In genomic region chr12:45423931-45424330, GRCh38 we compare ENCODE assay signal across 25 cellular contexts.
DNase-seq lines count a peak whose midpoint lies in the region; ATAC-seq lines count a peak whose summit lies in the region.
"Had no signal": no experiment of that assay in that cellular context is flagged by ENCODE, and none has a peak within 500 bp of the region (broad histone marks: within the 10 kb centered on the region; RNA-seq: fewer than 3 reads in every experiment).

No MANE protein-coding gene starts in this region.

- DNase-seq in activated CD4-positive, alpha-beta T cell treated with anti-CD3 and anti-CD28 coated beads, Interleukin-2, amount 10 ng/mL, durations not matched to agents 24 days and 14 days: peak; percentile 43
- DNase-seq in activated CD4-positive, alpha-beta T cell treated with anti-CD3 and anti-CD28 coated beads for 48 hours: no peak
- no peak for DNase-seq in activated T-cell treated with anti-CD3 and anti-CD28 coated beads, Interleukin-2, amount 50 U/mL, for 72 hours
- DNase-seq in activated T-cell treated with anti-CD3 and anti-CD28 coated beads, Interleukin-2, amount 50 U/mL, for 1 hour: no peak
- no peak for DNase-seq in naive thymus-derived CD8-positive, alpha-beta T cell
- DNase-seq in aorta: no peak
- DNase-seq: 8988T; ACHN; BE2C; C1 segment of cervical spinal cord; CD4-positive, alpha-beta memory T cell; CD4-positive, CD25-positive, alpha-beta regulatory T cell; CD8-positive, alpha-beta memory T cell; COR-L47; DMS 273 treated with DMSO at 0.1 percent for 48 hours; DMS153; DMS53; DMS79; DND-41; EL; GDM1 had no signal

- WGBS in aorta, 2 donors: 81 to 85% methylated on average over 1 of the region's 1 CpG

- peak; percentile 53 to 69 for ATAC-seq in activated T-cell treated with anti-CD3 and anti-CD28 coated beads, Interleukin-2, amount 50 U/mL, for 72 hours (replicated peaks in 1 of 2)
- ATAC-seq in activated T-helper 17 cell treated with anti-CD3 and anti-CD28 coated beads, Interleukin-2, amount 50 U/mL, for 72 hours (replicated peaks): peak; percentile 77
- ATAC-seq in naive thymus-derived CD8-positive, alpha-beta T cell: no peak
- no peak for ATAC-seq in aorta (ENCODE audit: low FRiP score)
- ATAC-seq: GM12878 had no signal

- intact Hi-C loops in activated CD4-positive, alpha-beta T cell treated with anti-CD3 and anti-CD28 coated beads, Interleukin-2, amount 10 ng/mL, durations not matched to agents 24 days and 14 days (cut with micrococcal nuclease): no loop called here
- intact Hi-C loops in aorta (cut with DNase I): no loop called here

- H3K4me3 Mint-ChIP-seq in activated CD4-positive, alpha-beta T cell treated with anti-CD3 and anti-CD28 coated beads, Interleukin-2, amount 10 ng/mL, durations not matched to agents 24 days and 14 days: no peak overlapping the region
- H3K4me3 Mint-ChIP-seq in activated T-cell treated with anti-CD3 and anti-CD28 coated beads, Interleukin-2, amount 50 U/mL, for 72 hours: no peak overlapping the region
- no peak overlapping the region for H3K4me3 Mint-ChIP-seq in activated T-helper 17 cell treated with anti-CD3 and anti-CD28 coated beads, Interleukin-2, amount 50 U/mL, for 72 hours
- H3K4me3 Mint-ChIP-seq in naive thymus-derived CD8-positive, alpha-beta T cell: no peak overlapping the region
- H3K4me3 Mint-ChIP-seq: CD14-positive monocyte; CD4-positive, alpha-beta memory T cell; CD4-positive, CD25-positive, alpha-beta regulatory T cell; CD8-positive, alpha-beta memory T cell had no signal

- H3K27me3 Mint-ChIP-seq in activated CD4-positive, alpha-beta T cell treated with anti-CD3 and anti-CD28 coated beads, Interleukin-2, amount 10 ng/mL, durations not matched to agents 24 days and 14 days: no peaks in the 10 kb centered on the region
- H3K27me3 Mint-ChIP-seq in activated T-cell treated with anti-CD3 and anti-CD28 coated beads, Interleukin-2, amount 50 U/mL, for 72 hours (ENCODE audit: low read depth): no peaks in the 10 kb centered on the region
- no peaks in the 10 kb centered on the region for H3K27me3 Mint-ChIP-seq in activated T-helper 17 cell treated with anti-CD3 and anti-CD28 coated beads, Interleukin-2, amount 50 U/mL, for 72 hours
- H3K27me3 Mint-ChIP-seq in naive thymus-derived CD8-positive, alpha-beta T cell: no peaks in the 10 kb centered on the region
- H3K27me3 Mint-ChIP-seq: CD4-positive, alpha-beta memory T cell; CD4-positive, CD25-positive, alpha-beta regulatory T cell; CD8-positive, alpha-beta memory T cell had no signal

- peaks cover 2% of the 10 kb centered on the region for H3K4me1 Mint-ChIP-seq in activated CD4-positive, alpha-beta T cell treated with anti-CD3 and anti-CD28 coated beads, Interleukin-2, amount 10 ng/mL, durations not matched to agents 24 days and 14 days
- H3K4me1 Mint-ChIP-seq in activated T-cell treated with anti-CD3 and anti-CD28 coated beads, Interleukin-2, amount 50 U/mL, for 72 hours (ENCODE audit: low read depth): peaks cover under 1% of the 10 kb centered on the region
- no peaks in the 10 kb centered on the region for H3K4me1 Mint-ChIP-seq in activated T-helper 17 cell treated with anti-CD3 and anti-CD28 coated beads, Interleukin-2, amount 50 U/mL, for 72 hours
- H3K4me1 Mint-ChIP-seq in naive thymus-derived CD8-positive, alpha-beta T cell: peaks cover 0 to 1% (median 0%) of the 10 kb centered on the region in 4 donors
- H3K4me1 Mint-ChIP-seq: CD14-positive monocyte; CD4-positive, alpha-beta memory T cell; CD8-positive, alpha-beta memory T cell had no signal

- no peaks in the 10 kb centered on the region for H3K4me1 ChIP-seq in aorta (ENCODE audit: control insufficient read depth in 1 of 2, insufficient read depth in 2 of 2, low read length in 2 of 2)
- H3K4me1 ChIP-seq: BE2C, BLaER1 had no signal

- no peaks in the 10 kb centered on the region for H3K9me3 Mint-ChIP-seq in activated CD4-positive, alpha-beta T cell treated with anti-CD3 and anti-CD28 coated beads, Interleukin-2, amount 10 ng/mL, durations not matched to agents 24 days and 14 days
- H3K9me3 Mint-ChIP-seq in activated T-cell treated with anti-CD3 and anti-CD28 coated beads, Interleukin-2, amount 50 U/mL, for 72 hours: no peaks in the 10 kb centered on the region
- H3K9me3 Mint-ChIP-seq in activated T-helper 17 cell treated with anti-CD3 and anti-CD28 coated beads, Interleukin-2, amount 50 U/mL, for 72 hours: no peaks in the 10 kb centered on the region
- H3K9me3 Mint-ChIP-seq in naive thymus-derived CD8-positive, alpha-beta T cell: peaks cover 0 to 4% (median 0%) of the 10 kb centered on the region in 9 donors
- H3K9me3 Mint-ChIP-seq: CD8-positive, alpha-beta memory T cell had no signal

- H3K27ac Mint-ChIP-seq in activated CD4-positive, alpha-beta T cell treated with anti-CD3 and anti-CD28 coated beads, Interleukin-2, amount 10 ng/mL, durations not matched to agents 24 days and 14 days: no peak overlapping the region
- H3K27ac Mint-ChIP-seq in activated T-cell treated with anti-CD3 and anti-CD28 coated beads, Interleukin-2, amount 50 U/mL, for 72 hours: no peak overlapping the region
- H3K27ac Mint-ChIP-seq in activated T-helper 17 cell treated with anti-CD3 and anti-CD28 coated beads, Interleukin-2, amount 50 U/mL, for 72 hours: peak overlapping the region; percentile 64
- H3K27ac Mint-ChIP-seq in naive thymus-derived CD8-positive, alpha-beta T cell: peak overlapping the region in 1 of 10 donors; percentile 49
- H3K27ac Mint-ChIP-seq: CD14-positive monocyte; CD4-positive, CD25-positive, alpha-beta regulatory T cell had no signal

- POLR2A ChIA-PET in naive thymus-derived CD8-positive, alpha-beta T cell (lab: Charles Lee): no interaction called here

- H3K36me3 Mint-ChIP-seq in activated CD4-positive, alpha-beta T cell treated with anti-CD3 and anti-CD28 coated beads, Interleukin-2, amount 10 ng/mL, durations not matched to agents 24 days and 14 days (ENCODE audit: low read depth): peaks cover 49% of the 10 kb centered on the region
- peaks cover 5 to 6% of the 10 kb centered on the region in 2 donors for H3K36me3 Mint-ChIP-seq in activated T-cell treated with anti-CD3 and anti-CD28 coated beads, Interleukin-2, amount 50 U/mL, for 72 hours (ENCODE audit: insufficient read depth in 2 of 2)
- H3K36me3 Mint-ChIP-seq in activated T-helper 17 cell treated with anti-CD3 and anti-CD28 coated beads, Interleukin-2, amount 50 U/mL, for 72 hours (ENCODE audit: low read depth): peaks cover 100% of the 10 kb centered on the region
- H3K36me3 Mint-ChIP-seq in naive thymus-derived CD8-positive, alpha-beta T cell: peaks cover 36 to 77% (median 57%) of the 10 kb centered on the region in 3 donors

- peaks cover 3 to 8% of the 10 kb centered on the region in 2 donors for H3K36me3 ChIP-seq in aorta (ENCODE audit: control insufficient read depth in 1 of 2, insufficient read depth in 2 of 2, low read length in 1 of 2)

- no peak overlapping the region for H3K27ac ChIP-seq in aorta (ENCODE audit: low read depth in 1 of 2, low read length in 2 of 2)
- H3K27ac ChIP-seq: BLaER1 had no signal

- H3K4me3 ChIP-seq in aorta (ENCODE audit: low read length in 2 of 2): no peak overlapping the region
- H3K4me3 ChIP-seq: BLaER1, GM12878 had no signal

- H3K27me3 ChIP-seq in aorta (ENCODE audit: control insufficient read depth in 1 of 2, insufficient read depth in 2 of 2, low read length in 1 of 2): no peaks in the 10 kb centered on the region
- H3K27me3 ChIP-seq: BE2C, BLaER1 had no signal

- H3K9me3 ChIP-seq in aorta (ENCODE audit: control insufficient read depth, low read length): no peaks in the 10 kb centered on the region
- H3K9me3 ChIP-seq: BE2C, BLaER1 had no signal

Comparison
In these comparisons a context has a peak if more than half of its experiments do, and no peak if none do; other contexts are left out.
1. ATAC-seq: peak in activated T-cell treated with anti-CD3 and anti-CD28 coated beads, Interleukin-2, amount 50 U/mL, for 72 hours (2 of 2) and activated T-helper 17 cell treated with anti-CD3 and anti-CD28 coated beads, Interleukin-2, amount 50 U/mL, for 72 hours (single experiment); none in naive thymus-derived CD8-positive, alpha-beta T cell (0 of 2) and aorta (single experiment).